ENCODE assay signal across 16 cellular contexts in the genomic region with DNA sequence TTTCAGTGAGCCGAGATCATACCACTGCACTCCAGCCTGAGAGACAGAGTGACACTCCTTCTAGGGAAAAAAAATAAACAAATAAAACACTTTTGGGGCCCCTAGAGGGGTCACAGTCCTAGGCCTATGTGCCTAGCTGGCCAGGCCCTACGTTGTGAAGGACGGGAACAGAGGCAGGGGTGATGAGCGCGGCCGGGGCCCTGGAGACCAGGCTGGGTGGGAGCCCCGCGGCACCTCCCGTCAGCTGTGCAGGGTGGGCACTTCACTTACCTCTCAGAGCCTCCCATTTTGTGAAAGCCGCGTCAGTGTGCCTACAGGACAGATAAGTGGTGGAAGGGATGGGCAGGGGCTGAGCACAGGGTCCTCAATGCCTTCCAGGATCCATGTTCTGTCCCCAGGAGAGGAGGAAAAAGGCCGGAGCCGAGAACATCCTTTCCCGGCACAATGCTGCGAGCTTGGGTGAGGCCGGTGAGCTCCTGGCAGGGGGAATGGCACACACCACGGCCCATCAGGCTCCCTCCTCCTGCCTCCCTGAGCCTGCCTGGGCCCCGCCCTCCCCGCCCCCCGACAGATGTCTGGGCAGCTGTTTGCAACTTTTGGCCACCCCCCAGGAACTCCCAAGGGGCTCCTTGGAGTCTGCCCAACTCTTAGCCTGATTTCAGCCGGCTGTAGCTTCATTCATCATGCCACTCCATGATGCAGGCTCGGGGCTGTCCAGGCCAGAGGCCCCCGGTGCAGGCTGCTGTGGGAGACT.
A peak's percentile ranks its signal among the peaks of the same experiment; 100 is the strongest.
DNase-seq lines count a peak whose midpoint lies in the region; ATAC-seq lines count a peak whose summit lies in the region.
"Had no signal": no experiment of that assay in that cellular context is flagged by ENCODE, and none has a peak within 500 bp of the region (broad histone marks: within the 10 kb centered on the region; RNA-seq: fewer than 3 reads in every experiment).

No MANE protein-coding gene starts in this region.

- peak overlapping the region in 1 of 11 experiments; percentile 29; a peak in 1 of 22 replicates for H3K9ac ChIP-seq in BLaER1 treated with 17β-estradiol and CSF1 and Interleukin-3, amounts not matched to agents 10 nM and 100 nM

- H3K4me1 Mint-ChIP-seq in activated CD4-positive, alpha-beta memory T cell treated with anti-CD3 and anti-CD28 coated beads, Interleukin-2, amount 10 ng/mL, durations not matched to agents 7 days and 5 days = no peaks in the 10 kb centered on the region
- H3K4me1 Mint-ChIP-seq: WTC11 had no signal

- no peak overlapping the region for H3K4me3 ChIP-seq in BLaER1 treated with 17β-estradiol and CSF1 and Interleukin-3, amounts not matched to agents 10 nM and 100 nM
- H3K4me3 ChIP-seq: coronary artery, sigmoid colon, suprapubic skin had no signal

- H3K27me3 ChIP-seq in BLaER1 treated with 17β-estradiol and CSF1 and Interleukin-3, amounts not matched to agents 10 nM and 100 nM = no peaks in the 10 kb centered on the region

- H3K36me3 ChIP-seq in BLaER1 treated with 17β-estradiol and CSF1 and Interleukin-3, amounts not matched to agents 10 nM and 100 nM = no peaks in the 10 kb centered on the region
- H3K36me3 ChIP-seq: sigmoid colon, suprapubic skin had no signal

- no peaks in the 10 kb centered on the region for H3K9me3 Mint-ChIP-seq in activated CD4-positive, alpha-beta memory T cell treated with anti-CD3 and anti-CD28 coated beads, Interleukin-2, amount 10 ng/mL, durations not matched to agents 7 days and 5 days

- H3K4me3 Mint-ChIP-seq in activated CD4-positive, alpha-beta memory T cell treated with anti-CD3 and anti-CD28 coated beads, Interleukin-2, amount 10 ng/mL, durations not matched to agents 7 days and 5 days = no peak overlapping the region
- H3K4me3 Mint-ChIP-seq: WTC11 had no signal

- no peak for ATAC-seq in activated CD4-positive, CD25-positive, alpha-beta regulatory T cell treated with anti-CD3 and anti-CD28 coated beads, Interleukin-2, amount 50 U/mL, for 24 hours
- ATAC-seq: WTC11 had no signal

- no peak overlapping the region for H3K27ac Mint-ChIP-seq in activated CD4-positive, alpha-beta memory T cell treated with anti-CD3 and anti-CD28 coated beads, Interleukin-2, amount 10 ng/mL, durations not matched to agents 7 days and 5 days
- H3K27ac Mint-ChIP-seq: WTC11 had no signal

- POLR2A ChIA-PET in activated CD4-positive, alpha-beta memory T cell treated with anti-CD3 and anti-CD28 coated beads, Interleukin-2, amount 10 ng/mL, durations not matched to agents 7 days and 5 days (lab: Charles Lee) = no interaction called here

- H4K20me1 ChIP-seq in BLaER1 treated with 17β-estradiol and CSF1 and Interleukin-3, amounts not matched to agents 10 nM and 100 nM = no peaks in the 10 kb centered on the region

- H3K27ac ChIP-seq in BLaER1 treated with 17β-estradiol and CSF1 and Interleukin-3, amounts not matched to agents 10 nM and 100 nM = no peak overlapping the region
- H3K27ac ChIP-seq: coronary artery, sigmoid colon, suprapubic skin had no signal

- CTCF ChIA-PET in activated CD4-positive, alpha-beta memory T cell treated with anti-CD3 and anti-CD28 coated beads, Interleukin-2, amount 10 ng/mL, durations not matched to agents 7 days and 5 days (lab: Charles Lee) = interaction anchor here (3.2 kb wide), 1 partner anchor 267 kb away, joined by 16 read pairs; no protein-coding TSS in a partner anchor

- peaks cover 0 to 27% (median 14%) of the 10 kb centered on the region in 10 experiments; a peak in 14 of 20 replicates for H3K4me1 ChIP-seq in BLaER1 treated with 17β-estradiol and CSF1 and Interleukin-3, amounts not matched to agents 10 nM and 100 nM

- peak overlapping the region in 8 of 11 experiments; percentile 9 to 57 (median 38); a peak in 13 of 22 replicates for H3K4me2 ChIP-seq in BLaER1 treated with 17β-estradiol and CSF1 and Interleukin-3, amounts not matched to agents 10 nM and 100 nM

- H3K27me3 Mint-ChIP-seq in activated CD4-positive, alpha-beta memory T cell treated with anti-CD3 and anti-CD28 coated beads, Interleukin-2, amount 10 ng/mL, durations not matched to agents 7 days and 5 days = peaks cover 2% of the 10 kb centered on the region

- H3K36me3 Mint-ChIP-seq in activated CD4-positive, alpha-beta memory T cell treated with anti-CD3 and anti-CD28 coated beads, Interleukin-2, amount 10 ng/mL, durations not matched to agents 7 days and 5 days (ENCODE audit: low read depth) = no peaks in the 10 kb centered on the region

- peaks cover 0 to 9% (median 5%) of the 10 kb centered on the region in 11 experiments; a peak in 12 of 22 replicates for H3K9me3 ChIP-seq in BLaER1 treated with 17β-estradiol and CSF1 and Interleukin-3, amounts not matched to agents 10 nM and 100 nM (replicated peaks in 1 of 11)
- H3K9me3 ChIP-seq: sigmoid colon had no signal

- peak; percentile 85 for DNase-seq in NCI-H1694 (lab: John Stamatoyannopoulos, UW)
- peak; percentile 43 for DNase-seq in fibroblast of gingiva (ENCODE audit: low read depth)
- peak; percentile 88 for DNase-seq in myocyte (ENCODE audit: low read depth)
- DNase-seq in hypothalamus (lab: John Stamatoyannopoulos, UW) = no peak
- no peak for DNase-seq in COLO668 (lab: John Stamatoyannopoulos, UW; ENCODE audit: unreplicated experiment)
- DNase-seq in activated CD4-positive, alpha-beta memory T cell treated with anti-CD3 and anti-CD28 coated beads, Interleukin-2, amount 10 ng/mL, durations not matched to agents 7 days and 5 days = no peak
- DNase-seq: MM.1S; NCI-H2029 treated with DMSO at 0.1 percent for 48 hours; stimulated activated CD4-positive, alpha-beta T cell treated with anti-CD3 and anti-CD28 coated beads, Interleukin-2, amount 100 ng/mL, for 48 hours; T-helper 1 cell had no signal

Comparison
In these comparisons a context has a peak if more than half of its experiments do, and no peak if none do; other contexts are left out.
1. DNase-seq: peak in NCI-H1694 (single experiment), fibroblast of gingiva (single experiment) and myocyte (single experiment); none in hypothalamus (0 of 51), COLO668 (single experiment) and activated CD4-positive, alpha-beta memory T cell treated with anti-CD3 and anti-CD28 coated beads, Interleukin-2, amount 10 ng/mL, durations not matched to agents 7 days and 5 days (single experiment).